In genomic region chr14:68401320-68401719, GRCh38 we compare ENCODE assay signal across 15 cellular contexts.
A peak's percentile ranks its signal among the peaks of the same experiment; 100 is the strongest.
DNase-seq lines count a peak whose midpoint lies in the region; ATAC-seq and TF ChIP-seq lines count a peak whose summit lies in the region.
"Had no signal": no experiment of that assay in that cellular context is flagged by ENCODE, and none has a peak within 500 bp of the region (broad histone marks: within the 10 kb centered on the region; RNA-seq: fewer than 3 reads in every experiment).

No MANE protein-coding gene starts in this region.

- in situ Hi-C loops in HAP-1 (cut with MboI; ENCODE audit: low sequenced_read_pairs), result no loop called here

- H3K36me3 ChIP-seq in HAP-1 (replicated peaks), result no peaks in the 10 kb centered on the region
- H3K36me3 ChIP-seq: neutrophil, tibial artery had no signal

- H3K9me3 Mint-ChIP-seq in effector memory CD8-positive, alpha-beta T cell, result no peaks in the 10 kb centered on the region
- no peaks in the 10 kb centered on the region for H3K9me3 Mint-ChIP-seq in T-cell
- H3K9me3 Mint-ChIP-seq: activated naive CD4-positive, alpha-beta T cell treated with anti-CD3 and anti-CD28 coated beads, Interleukin-2, amount 10 ng/mL, durations not matched to agents 7 days and 5 days had no signal

- H3K9me3 ChIP-seq in HAP-1, result no peaks in the 10 kb centered on the region
- H3K9me3 ChIP-seq: neutrophil, tibial artery had no signal

- H3K4me3 ChIP-seq in AG04449 (ENCODE audit: low read depth, low read length) (no peak overlapping the region), HAP-1 (no peak overlapping the region)
- H3K4me3 ChIP-seq: tibial artery had no signal

- H3K27ac ChIP-seq in RWPE1, result no peak overlapping the region
- H3K27ac ChIP-seq: neutrophil had no signal

- ATAC-seq in GM21381 (IDR thresholded peaks at IDR 0.05; ENCODE audit: unreplicated experiment), result peak; percentile 9
- no peak for ATAC-seq in effector memory CD8-positive, alpha-beta T cell (replicated peaks)
- no peak for ATAC-seq in T-cell (replicated peaks in 1 of 4)

- TF ChIP-seq CTCF in AG04449 (IDR thresholded peaks at IDR 0.05; ENCODE audit: insufficient read depth, low read length, missing control alignments), result no peak
- no peak for TF ChIP-seq CTCF in RWPE1 (conservative IDR thresholded peaks at IDR 0.05; ENCODE audit: low read depth)

- H3K36me3 Mint-ChIP-seq in effector memory CD8-positive, alpha-beta T cell (ENCODE audit: insufficient read depth), result no peaks in the 10 kb centered on the region
- no peaks in the 10 kb centered on the region for H3K36me3 Mint-ChIP-seq in T-cell
- H3K36me3 Mint-ChIP-seq: activated naive CD4-positive, alpha-beta T cell treated with anti-CD3 and anti-CD28 coated beads, Interleukin-2, amount 10 ng/mL, durations not matched to agents 7 days and 5 days had no signal

- H3K27me3 Mint-ChIP-seq in effector memory CD8-positive, alpha-beta T cell, result no peaks in the 10 kb centered on the region
- H3K27me3 Mint-ChIP-seq in T-cell, result no peaks in the 10 kb centered on the region
- H3K27me3 Mint-ChIP-seq: activated naive CD4-positive, alpha-beta T cell treated with anti-CD3 and anti-CD28 coated beads, Interleukin-2, amount 10 ng/mL, durations not matched to agents 7 days and 5 days had no signal

- peak overlapping the region in 1 of 2 donors; percentile 65 for H3K27ac Mint-ChIP-seq in effector memory CD8-positive, alpha-beta T cell
- peak overlapping the region in 1 of 2 donors; percentile 58 for H3K27ac Mint-ChIP-seq in T-cell
- H3K27ac Mint-ChIP-seq: activated naive CD4-positive, alpha-beta T cell treated with anti-CD3 and anti-CD28 coated beads, Interleukin-2, amount 10 ng/mL, durations not matched to agents 7 days and 5 days had no signal

- peaks cover 28 to 30% of the 10 kb centered on the region in 2 donors for H3K4me1 Mint-ChIP-seq in effector memory CD8-positive, alpha-beta T cell (ENCODE audit: low read depth in 2 of 2)
- peaks cover 30 to 54% (median 38%) of the 10 kb centered on the region in 3 donors for H3K4me1 Mint-ChIP-seq in T-cell

- CTCF ChIA-PET in AG04449 (lab: Yijun Ruan, JAX) (interaction anchor here (1.0 to 1.9 kb wide), 4 partner anchors 9 to 388 kb away, joined by 3 to 6 read pairs (median 3); no protein-coding TSS in a partner anchor), RWPE1 (lab: Yijun Ruan, JAX) (interaction anchor here (0.6 kb wide), 1 partner anchor 596 kb away, joined by 8 read pairs; no protein-coding TSS in a partner anchor), T-cell (lab: Charles Lee) (interaction anchor here in 1 of 2 donors (0.7 kb wide), 1 partner anchor 863 kb away, joined by 3 read pairs; no protein-coding TSS in a partner anchor)

- H3K4me3 Mint-ChIP-seq in effector memory CD8-positive, alpha-beta T cell, result no peak overlapping the region
- H3K4me3 Mint-ChIP-seq in T-cell, result no peak overlapping the region
- H3K4me3 Mint-ChIP-seq: activated naive CD4-positive, alpha-beta T cell treated with anti-CD3 and anti-CD28 coated beads, Interleukin-2, amount 10 ng/mL, durations not matched to agents 7 days and 5 days had no signal

- no peaks in the 10 kb centered on the region for H3K4me1 ChIP-seq in HAP-1

- DNase-seq in AG04449 (ENCODE audit: low read depth, low spot score) (peak; percentile 72), RWPE1 (ENCODE audit: low spot score) (peak; percentile 49), iris pigment epithelial cell (ENCODE audit: low read depth) (peak; percentile 49), T-cell (no peak), OCI-M1 (lab: John Stamatoyannopoulos, UW) (no peak), HAP-1 (ENCODE audit: low spot score in 2 of 2) (no peak)
- DNase-seq in effector memory CD8-positive, alpha-beta T cell, result no peak
- DNase-seq: ACHN; activated naive CD4-positive, alpha-beta T cell treated with anti-CD3 and anti-CD28 coated beads, Interleukin-2, amount 10 ng/mL, durations not matched to agents 7 days and 5 days; effector CD8-positive, alpha-beta T cell; NCI-H1048; stimulated activated CD4-positive, alpha-beta T cell treated with anti-CD3 and anti-CD28 coated beads, Interleukin-4, amount 100 ng/mL, for 24 hours; tibial artery had no signal

- H3K27me3 ChIP-seq in HAP-1 (ENCODE audit: low read depth), result no peaks in the 10 kb centered on the region
- H3K27me3 ChIP-seq: neutrophil, tibial artery had no signal

- POLR2A ChIA-PET in AG04449 (lab: Yijun Ruan, JAX) (no interaction called here), RWPE1 (lab: Yijun Ruan, JAX; ENCODE audit: low non-redundant PET) (no interaction called here), T-cell (lab: Charles Lee) (interaction anchor here (0.6 to 1.3 kb wide), 3 partner anchors 23 to 699 kb away, joined by 3 read pairs; no protein-coding TSS in a partner anchor)

Comparison
In these comparisons a context has a peak if more than half of its experiments do, and no peak if none do; other contexts are left out.
1. DNase-seq: peak in AG04449 (single experiment), RWPE1 (single experiment) and iris pigment epithelial cell (single experiment); none in effector memory CD8-positive, alpha-beta T cell (0 of 3), T-cell (0 of 34), OCI-M1 (single experiment) and HAP-1 (0 of 2).
2. POLR2A ChIA-PET loops: an anchor here in T-cell (0.6 to 1.3 kb wide); none called in AG04449 and RWPE1.